Comparison of ENCODE assay signal across 8 cellular contexts in the genomic region with DNA sequence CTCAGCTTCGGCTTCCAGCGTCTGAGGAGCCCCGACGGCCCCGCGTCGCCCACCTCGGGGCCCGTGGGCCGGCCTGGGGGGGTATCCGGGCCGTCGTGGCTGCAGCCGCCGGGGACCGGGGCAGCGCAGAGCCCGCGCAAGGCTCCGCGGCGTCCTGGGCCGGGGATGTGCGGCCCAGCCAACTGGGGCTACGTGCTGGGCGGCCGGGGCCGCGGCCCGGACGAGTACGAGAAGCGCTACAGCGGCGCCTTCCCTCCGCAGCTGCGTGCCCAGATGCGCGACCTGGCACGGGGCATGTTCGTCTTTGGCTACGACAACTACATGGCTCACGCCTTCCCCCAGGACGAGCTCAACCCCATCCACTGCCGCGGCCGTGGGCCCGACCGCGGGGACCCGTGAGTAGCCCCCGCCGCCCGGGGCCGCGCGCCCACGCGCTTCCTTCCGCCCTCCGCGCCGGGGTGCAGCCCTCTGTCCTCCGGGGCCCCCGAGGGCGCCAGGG. TPM values are rescaled to one million over a fixed set of nuclear protein-coding genes. Genes with fewer than 3 reads are reported as not detected.
DNase-seq lines count a peak whose midpoint lies in the region; ATAC-seq lines count a peak whose summit lies in the region.

No MANE protein-coding gene starts in this region.

- H3K27me3 Mint-ChIP-seq in CD4-positive, alpha-beta memory T cell = no peaks in the 10 kb centered on the region
- no peaks in the 10 kb centered on the region for H3K27me3 Mint-ChIP-seq in activated CD4-positive, alpha-beta T cell treated with anti-CD3 and anti-CD28 coated beads, Interleukin-2, amount 10 ng/mL, durations not matched to agents 24 days and 14 days
- no peaks in the 10 kb centered on the region for H3K27me3 Mint-ChIP-seq in stimulated activated naive CD8-positive, alpha-beta T cell treated with anti-CD3 and anti-CD28 coated beads, Interleukin-15, Interleukin-2, amounts not matched to agents 100 ng/mL and 50 ng/mL, for 24 hours

- peaks cover 31 to 50% (median 37%) of the 10 kb centered on the region in 4 donors for H3K4me1 Mint-ChIP-seq in CD4-positive, alpha-beta memory T cell
- H3K4me1 Mint-ChIP-seq in activated CD4-positive, alpha-beta T cell treated with anti-CD3 and anti-CD28 coated beads, Interleukin-2, amount 10 ng/mL, durations not matched to agents 24 days and 14 days = peaks cover 35% of the 10 kb centered on the region
- peaks cover 56% of the 10 kb centered on the region for H3K4me1 Mint-ChIP-seq in stimulated activated naive CD8-positive, alpha-beta T cell treated with anti-CD3 and anti-CD28 coated beads, Interleukin-15, Interleukin-2, amounts not matched to agents 100 ng/mL and 50 ng/mL, for 24 hours (ENCODE audit: low read depth)

- peak overlapping the region; percentile 91 to 100 (median 98) for H3K4me3 Mint-ChIP-seq in CD4-positive, alpha-beta memory T cell
- peak overlapping the region; percentile 99 for H3K4me3 Mint-ChIP-seq in activated CD4-positive, alpha-beta T cell treated with anti-CD3 and anti-CD28 coated beads, Interleukin-2, amount 10 ng/mL, durations not matched to agents 24 days and 14 days
- peak overlapping the region; percentile 96 for H3K4me3 Mint-ChIP-seq in stimulated activated naive CD8-positive, alpha-beta T cell treated with anti-CD3 and anti-CD28 coated beads, Interleukin-15, Interleukin-2, amounts not matched to agents 100 ng/mL and 50 ng/mL, for 24 hours

- peak; percentile 55 to 65 (median 59) for DNase-seq in CD4-positive, alpha-beta memory T cell
- DNase-seq in HT-29 (ENCODE audit: low spot score) (peak; percentile 28), lung microvascular endothelial cell (ENCODE audit: low read depth in 2 of 2) (peak; percentile 54 to 56), NOMO-1 treated with dmso at 0.1 percent for 144 hours (lab: John Stamatoyannopoulos, UW; ENCODE audit: unreplicated experiment) (no peak)
- peak; percentile 88 for DNase-seq in activated CD4-positive, alpha-beta T cell treated with anti-CD3 and anti-CD28 coated beads, Interleukin-2, amount 10 ng/mL, durations not matched to agents 24 days and 14 days

- H3K27ac ChIP-seq in CD4-positive, alpha-beta memory T cell (ENCODE audit: low read depth, low read length) = peak overlapping the region; percentile 87
- peak overlapping the region; percentile 88 for H3K27ac ChIP-seq in duodenal mucosa (ENCODE audit: low read depth, low read length)

- POLR2A ChIA-PET in CD4-positive, alpha-beta memory T cell (lab: Charles Lee; ENCODE audit: partially characterized antibody) = interaction anchor here (0.6 to 6.0 kb wide), 16 partner anchors 10 to 721 kb away, joined by 3 to 206 read pairs (median 4); a partner anchor contains a TSS

- CTCF ChIA-PET in CD4-positive, alpha-beta memory T cell (lab: Charles Lee; ENCODE audit: partially characterized antibody) = interaction anchor here (1.3 to 2.3 kb wide), 3 partner anchors 9 to 65 kb away, joined by 3 to 19 read pairs (median 4); a partner anchor contains a TSS

- intact Hi-C loops in CD4-positive, alpha-beta memory T cell (cut with micrococcal nuclease) = loop anchor here (1.0 to 10.0 kb wide), 7 partner anchors 9 to 885 kb away; a partner anchor contains a TSS
- intact Hi-C loops in activated CD4-positive, alpha-beta T cell treated with anti-CD3 and anti-CD28 coated beads, Interleukin-2, amount 10 ng/mL, durations not matched to agents 24 days and 14 days (cut with micrococcal nuclease) = loop anchor here (1.0 to 5.0 kb wide), 5 partner anchors 9 to 886 kb away; a partner anchor contains a TSS

- peaks cover 0 to 4% (median 0%) of the 10 kb centered on the region in 8 donors for H3K9me3 Mint-ChIP-seq in CD4-positive, alpha-beta memory T cell
- H3K9me3 Mint-ChIP-seq in activated CD4-positive, alpha-beta T cell treated with anti-CD3 and anti-CD28 coated beads, Interleukin-2, amount 10 ng/mL, durations not matched to agents 24 days and 14 days = peaks cover 1% of the 10 kb centered on the region
- no peaks in the 10 kb centered on the region for H3K9me3 Mint-ChIP-seq in stimulated activated naive CD8-positive, alpha-beta T cell treated with anti-CD3 and anti-CD28 coated beads, Interleukin-15, Interleukin-2, amounts not matched to agents 100 ng/mL and 50 ng/mL, for 24 hours

- H3K27me3 ChIP-seq in CD4-positive, alpha-beta memory T cell (ENCODE audit: insufficient read depth, low read length) = no peaks in the 10 kb centered on the region
- H3K27me3 ChIP-seq in duodenal mucosa (ENCODE audit: control insufficient read depth in 1 of 2, insufficient read depth in 2 of 2, low read length in 2 of 2) = no peaks in the 10 kb centered on the region

- H3K4me3 ChIP-seq in CD4-positive, alpha-beta memory T cell (ENCODE audit: low read length in 2 of 2) = peak overlapping the region; percentile 80 to 85
- peak overlapping the region; percentile 73 to 82 for H3K4me3 ChIP-seq in duodenal mucosa (ENCODE audit: low read depth in 1 of 2, low read length in 2 of 2)

- H3K36me3 ChIP-seq in CD4-positive, alpha-beta memory T cell (ENCODE audit: insufficient read depth, low read length) = no peaks in the 10 kb centered on the region
- H3K36me3 ChIP-seq in duodenal mucosa (ENCODE audit: control insufficient read depth in 1 of 2, insufficient read depth in 2 of 2, low read length in 2 of 2) = no peaks in the 10 kb centered on the region

- no peaks in the 10 kb centered on the region for H3K9me3 ChIP-seq in CD4-positive, alpha-beta memory T cell (ENCODE audit: control insufficient read depth in 1 of 2, low read length in 2 of 2)
- H3K9me3 ChIP-seq in duodenal mucosa (ENCODE audit: control insufficient read depth in 1 of 2, low read length in 2 of 2) = no peaks in the 10 kb centered on the region

- H3K36me3 Mint-ChIP-seq in CD4-positive, alpha-beta memory T cell = peaks cover 10 to 30% of the 10 kb centered on the region in 2 donors
- H3K36me3 Mint-ChIP-seq in activated CD4-positive, alpha-beta T cell treated with anti-CD3 and anti-CD28 coated beads, Interleukin-2, amount 10 ng/mL, durations not matched to agents 24 days and 14 days (ENCODE audit: low read depth) = peaks cover 41% of the 10 kb centered on the region
- H3K36me3 Mint-ChIP-seq in stimulated activated naive CD8-positive, alpha-beta T cell treated with anti-CD3 and anti-CD28 coated beads, Interleukin-15, Interleukin-2, amounts not matched to agents 100 ng/mL and 50 ng/mL, for 24 hours (ENCODE audit: low read depth) = peaks cover 40% of the 10 kb centered on the region

- peak overlapping the region; percentile 87 to 99 (median 98) for H3K27ac Mint-ChIP-seq in CD4-positive, alpha-beta memory T cell
- peak overlapping the region; percentile 97 for H3K27ac Mint-ChIP-seq in activated CD4-positive, alpha-beta T cell treated with anti-CD3 and anti-CD28 coated beads, Interleukin-2, amount 10 ng/mL, durations not matched to agents 24 days and 14 days
- peak overlapping the region; percentile 99 for H3K27ac Mint-ChIP-seq in stimulated activated naive CD8-positive, alpha-beta T cell treated with anti-CD3 and anti-CD28 coated beads, Interleukin-15, Interleukin-2, amounts not matched to agents 100 ng/mL and 50 ng/mL, for 24 hours

- peak overlapping the region; percentile 95 to 96 for H3K9ac ChIP-seq in duodenal mucosa (ENCODE audit: low read depth in 1 of 2, low read length in 2 of 2)

- peak; percentile 9 for ATAC-seq in GM21423 (IDR thresholded peaks at IDR 0.05; ENCODE audit: unreplicated experiment)

- H3K4me1 ChIP-seq in CD4-positive, alpha-beta memory T cell (ENCODE audit: insufficient read depth, low read length) = peaks cover 22% of the 10 kb centered on the region
- peaks cover 13 to 23% of the 10 kb centered on the region in 2 donors for H3K4me1 ChIP-seq in duodenal mucosa (ENCODE audit: control insufficient read depth in 1 of 2, insufficient read depth in 2 of 2, low read length in 2 of 2)

RNA-seq across cellular contexts. Expression of a gene that starts 0.5 kb away (rescaled TPM):
- total RNA-seq in CD4-positive, alpha-beta memory T cell = 100 to 1,000 TPM; 146 to 153 TPM
- polyA plus RNA-seq in CD4-positive, alpha-beta memory T cell = 10 to 100 TPM; 42.4 to 52.9 TPM
- total RNA-seq in HT-29 (2014; rRNA removed; shearing (Covaris generic)) = 35.8 and 36.0 TPM in 2 replicates
- 167 and 168 TPM in 2 replicates for total RNA-seq in activated CD4-positive, alpha-beta T cell treated with anti-CD3 and anti-CD28 coated beads, Interleukin-2, amount 10 ng/mL, durations not matched to agents 24 days and 14 days
- total RNA-seq in lung microvascular endothelial cell = 15.3 and 15.7 TPM in 2 replicates
